In the genomic region with DNA sequence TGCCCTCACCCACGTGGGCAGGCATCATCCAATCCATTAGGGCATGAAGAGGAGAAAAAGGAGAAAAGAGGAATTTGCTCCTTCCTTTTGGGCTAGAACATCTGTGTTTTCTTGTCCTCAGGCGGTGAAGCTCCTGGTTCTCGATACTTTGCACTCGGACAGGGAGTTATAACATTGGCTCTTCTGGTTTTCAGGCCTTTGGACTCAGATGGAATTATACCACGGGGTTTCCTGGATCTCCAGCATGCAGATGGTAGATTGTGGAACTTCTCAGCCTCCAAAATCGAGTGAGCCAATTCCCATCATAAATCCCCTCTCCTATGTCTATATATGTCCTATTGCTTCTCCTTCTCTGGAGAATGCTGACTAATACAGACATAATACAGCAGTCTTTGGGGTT, we compare ENCODE assay signal across 5 cellular contexts. TPM values are rescaled to one million over a fixed set of nuclear protein-coding genes. Genes with fewer than 3 reads are reported as not detected.
"Had no signal": no experiment of that assay in that cellular context is flagged by ENCODE, and none has a peak within 500 bp of the region (broad histone marks: within the 10 kb centered on the region; RNA-seq: fewer than 3 reads in every experiment).

No MANE protein-coding gene starts in this region.

RNA-seq across cellular contexts. Expression of a gene that starts 9.9 kb away (rescaled TPM):
- total RNA-seq: GM23338, H1, H9, HT-29, IMR-90 had no signal
- polyA plus RNA-seq: GM23338, H1, IMR-90 had no signal
